1 cellular context compared by ENCODE assay signal in the genomic region with DNA sequence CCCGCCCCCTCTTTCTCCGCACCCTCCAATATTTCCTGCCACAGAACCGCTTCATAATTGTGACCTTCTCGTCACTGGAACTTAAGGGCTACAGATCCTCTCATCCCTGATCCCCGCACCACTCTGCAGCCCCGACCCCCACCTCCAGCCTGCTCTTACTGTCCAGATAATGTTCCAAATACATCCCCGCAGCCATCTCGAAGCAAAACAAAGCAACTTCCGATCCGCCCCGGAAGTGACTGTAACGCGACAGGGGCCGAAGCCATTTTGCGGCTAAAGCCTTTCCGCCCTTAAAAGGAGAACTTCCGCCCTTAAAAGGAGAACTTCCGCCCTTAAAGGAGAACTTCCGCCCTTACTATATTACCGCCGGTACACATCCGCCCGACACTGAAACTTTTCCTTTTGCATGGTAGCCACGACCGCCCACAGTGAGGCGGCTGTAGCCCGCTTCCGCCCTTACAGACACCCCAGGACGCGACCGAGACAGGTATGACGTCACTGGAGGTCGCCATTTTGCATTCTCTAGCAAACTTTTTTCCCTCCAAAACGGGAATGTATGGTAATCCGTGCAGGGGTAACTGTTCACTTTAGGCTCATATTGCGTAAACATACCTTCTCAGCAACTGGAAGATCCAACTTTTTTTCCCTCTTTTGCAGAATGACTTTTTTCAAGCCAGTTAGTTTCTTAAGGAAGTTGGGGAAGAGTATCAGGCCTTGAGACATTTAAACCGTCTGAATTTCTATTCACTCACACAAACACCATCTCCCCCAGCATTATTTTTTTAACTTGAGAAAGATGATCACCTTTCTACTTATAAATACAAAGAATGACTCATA.
TF ChIP-seq lines count a peak whose summit lies in the region.

A gene (minus strand): TSS at position 214 of the 837 bp plus-strand sequence. CDS start 18 bp downstream, at position 196.

TF ChIP-seq in HepG2, 621 proteins besides CTCF, POLR2A, EP300 and RAD21 (continued from another document and continues in another):
- TF ChIP-seq, protein P1, sequence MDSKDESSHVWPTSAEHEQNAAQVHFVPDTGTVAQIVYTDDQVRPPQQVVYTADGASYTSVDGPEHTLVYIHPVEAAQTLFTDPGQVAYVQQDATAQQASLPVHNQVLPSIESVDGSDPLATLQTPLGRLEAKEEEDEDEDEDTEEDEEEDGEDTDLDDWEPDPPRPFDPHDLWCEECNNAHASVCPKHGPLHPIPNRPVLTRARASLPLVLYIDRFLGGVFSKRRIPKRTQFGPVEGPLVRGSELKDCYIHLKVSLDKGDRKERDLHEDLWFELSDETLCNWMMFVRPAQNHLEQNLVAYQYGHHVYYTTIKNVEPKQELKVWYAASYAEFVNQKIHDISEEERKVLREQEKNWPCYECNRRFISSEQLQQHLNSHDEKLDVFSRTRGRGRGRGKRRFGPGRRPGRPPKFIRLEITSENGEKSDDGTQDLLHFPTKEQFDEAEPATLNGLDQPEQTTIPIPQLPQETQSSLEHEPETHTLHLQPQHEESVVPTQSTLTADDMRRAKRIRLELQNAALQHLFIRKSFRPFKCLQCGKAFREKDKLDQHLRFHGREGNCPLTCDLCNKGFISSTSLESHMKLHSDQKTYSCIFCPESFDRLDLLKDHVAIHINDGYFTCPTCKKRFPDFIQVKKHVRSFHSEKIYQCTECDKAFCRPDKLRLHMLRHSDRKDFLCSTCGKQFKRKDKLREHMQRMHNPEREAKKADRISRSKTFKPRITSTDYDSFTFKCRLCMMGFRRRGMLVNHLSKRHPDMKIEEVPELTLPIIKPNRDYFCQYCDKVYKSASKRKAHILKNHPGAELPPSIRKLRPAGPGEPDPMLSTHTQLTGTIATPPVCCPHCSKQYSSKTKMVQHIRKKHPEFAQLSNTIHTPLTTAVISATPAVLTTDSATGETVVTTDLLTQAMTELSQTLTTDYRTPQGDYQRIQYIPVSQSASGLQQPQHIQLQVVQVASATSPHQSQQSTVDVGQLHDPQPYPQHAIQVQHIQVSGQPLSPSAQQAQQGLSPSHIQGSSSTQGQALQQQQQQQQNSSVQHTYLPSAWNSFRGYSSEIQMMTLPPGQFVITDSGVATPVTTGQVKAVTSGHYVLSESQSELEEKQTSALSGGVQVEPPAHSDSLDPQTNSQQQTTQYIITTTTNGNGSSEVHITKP (CRISPR knock-in tag; IDR thresholded peaks at IDR 0.05; ENCODE audit: low read depth), result peak; percentile 54; the same call in 1 of the 2 replicates
- TF ChIP-seq ZNF644 (CRISPR knock-in tag; IDR thresholded peaks at IDR 0.05; ENCODE audit: low read depth), result peak; percentile 81
- TF ChIP-seq MAFF (IDR thresholded peaks at IDR 0.05; ENCODE audit: low read depth, low read length), result 0 out of 2 replicates have a peak, but pooled peaks have one; percentile 24
- TF ChIP-seq ZBTB3 (CRISPR knock-in tag; IDR thresholded peaks at IDR 0.05; ENCODE audit: borderline replicate concordance, low read depth), result no peak
- TF ChIP-seq, protein P2, sequence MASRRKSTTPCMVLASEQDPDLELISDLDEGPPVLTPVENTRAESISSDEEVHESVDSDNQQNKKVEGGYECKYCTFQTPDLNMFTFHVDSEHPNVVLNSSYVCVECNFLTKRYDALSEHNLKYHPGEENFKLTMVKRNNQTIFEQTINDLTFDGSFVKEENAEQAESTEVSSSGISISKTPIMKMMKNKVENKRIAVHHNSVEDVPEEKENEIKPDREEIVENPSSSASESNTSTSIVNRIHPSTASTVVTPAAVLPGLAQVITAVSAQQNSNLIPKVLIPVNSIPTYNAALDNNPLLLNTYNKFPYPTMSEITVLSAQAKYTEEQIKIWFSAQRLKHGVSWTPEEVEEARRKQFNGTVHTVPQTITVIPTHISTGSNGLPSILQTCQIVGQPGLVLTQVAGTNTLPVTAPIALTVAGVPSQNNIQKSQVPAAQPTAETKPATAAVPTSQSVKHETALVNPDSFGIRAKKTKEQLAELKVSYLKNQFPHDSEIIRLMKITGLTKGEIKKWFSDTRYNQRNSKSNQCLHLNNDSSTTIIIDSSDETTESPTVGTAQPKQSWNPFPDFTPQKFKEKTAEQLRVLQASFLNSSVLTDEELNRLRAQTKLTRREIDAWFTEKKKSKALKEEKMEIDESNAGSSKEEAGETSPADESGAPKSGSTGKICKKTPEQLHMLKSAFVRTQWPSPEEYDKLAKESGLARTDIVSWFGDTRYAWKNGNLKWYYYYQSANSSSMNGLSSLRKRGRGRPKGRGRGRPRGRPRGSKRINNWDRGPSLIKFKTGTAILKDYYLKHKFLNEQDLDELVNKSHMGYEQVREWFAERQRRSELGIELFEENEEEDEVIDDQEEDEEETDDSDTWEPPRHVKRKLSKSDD (CRISPR knock-in tag; IDR thresholded peaks at IDR 0.05; ENCODE audit: low read depth), result peak; percentile 99
- peak; percentile 60; the same call in 1 of the 2 replicates for TF ChIP-seq MEF2D (CRISPR knock-in tag; IDR thresholded peaks at IDR 0.05)
- TF ChIP-seq ZNF598 (CRISPR knock-in tag; IDR thresholded peaks at IDR 0.05; ENCODE audit: borderline replicate concordance), result peak; percentile 67; the same call in 1 of the 2 replicates
- peak; percentile 74; the same call in 1 of the 2 replicates for TF ChIP-seq RFX5 (IDR thresholded peaks at IDR 0.05; ENCODE audit: low read depth, low read length)
- peak; percentile 60 for TF ChIP-seq SRSF1 (optimal IDR thresholded peaks at IDR 0.05; ENCODE audit: low read depth, low read length)
- peak; percentile 98 for TF ChIP-seq FOXK1 (CRISPR knock-in tag; IDR thresholded peaks at IDR 0.05; ENCODE audit: borderline replicate concordance, low read depth)
- no peak for TF ChIP-seq ZNF446 (CRISPR knock-in tag; IDR thresholded peaks at IDR 0.05)
- TF ChIP-seq JARID2 (CRISPR knock-in tag; IDR thresholded peaks at IDR 0.05; ENCODE audit: insufficient replicate concordance), result peak; percentile 17
- TF ChIP-seq CBX1 (IDR thresholded peaks at IDR 0.05; ENCODE audit: low read depth), result no peak
- TF ChIP-seq ZNF333 (CRISPR knock-in tag; IDR thresholded peaks at IDR 0.05; ENCODE audit: borderline replicate concordance), result no peak; the same call in 1 of the 2 replicates
- peak; percentile 81 for TF ChIP-seq POGZ (CRISPR knock-in tag; IDR thresholded peaks at IDR 0.05)
- TF ChIP-seq YEATS2 (CRISPR knock-in tag; IDR thresholded peaks at IDR 0.05; ENCODE audit: borderline replicate concordance), result peak; percentile 91
- TF ChIP-seq BORCS8-MEF2B (CRISPR knock-in tag; IDR thresholded peaks at IDR 0.05), result 0 out of 2 replicates have a peak, but pooled peaks have one; percentile 47
- TF ChIP-seq, protein P3, sequence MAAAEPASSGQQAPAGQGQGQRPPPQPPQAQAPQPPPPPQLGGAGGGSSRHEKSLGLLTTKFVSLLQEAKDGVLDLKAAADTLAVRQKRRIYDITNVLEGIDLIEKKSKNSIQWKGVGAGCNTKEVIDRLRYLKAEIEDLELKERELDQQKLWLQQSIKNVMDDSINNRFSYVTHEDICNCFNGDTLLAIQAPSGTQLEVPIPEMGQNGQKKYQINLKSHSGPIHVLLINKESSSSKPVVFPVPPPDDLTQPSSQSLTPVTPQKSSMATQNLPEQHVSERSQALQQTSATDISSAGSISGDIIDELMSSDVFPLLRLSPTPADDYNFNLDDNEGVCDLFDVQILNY (CRISPR knock-in tag; conservative IDR thresholded peaks at IDR 0.05), result 0 out of 2 replicates have a peak, but pooled peaks have one; percentile 22
- peak; percentile 45; the same call in 1 of the 2 replicates for TF ChIP-seq SP5 (CRISPR knock-in tag; IDR thresholded peaks at IDR 0.05; ENCODE audit: borderline replicate concordance, low read depth)
- TF ChIP-seq JUNB (CRISPR knock-in tag; IDR thresholded peaks at IDR 0.05; ENCODE audit: borderline replicate concordance), result peak; percentile 77; the same call in 1 of the 2 replicates
- TF ChIP-seq MED13 (CRISPR knock-in tag; IDR thresholded peaks at IDR 0.05), result 0 out of 2 replicates have a peak, but pooled peaks have one; percentile 35
- TF ChIP-seq ARNT2 (CRISPR knock-in tag; IDR thresholded peaks at IDR 0.05; ENCODE audit: low read depth), result no peak
- TF ChIP-seq IRF2 (CRISPR knock-in tag; IDR thresholded peaks at IDR 0.05), result peak; percentile 96
- TF ChIP-seq SRSF9 (IDR thresholded peaks at IDR 0.05; ENCODE audit: borderline replicate concordance, insufficient read depth, low read depth, low read length, poor library complexity, severe bottlenecking), result no peak
- TF ChIP-seq, protein P4, sequence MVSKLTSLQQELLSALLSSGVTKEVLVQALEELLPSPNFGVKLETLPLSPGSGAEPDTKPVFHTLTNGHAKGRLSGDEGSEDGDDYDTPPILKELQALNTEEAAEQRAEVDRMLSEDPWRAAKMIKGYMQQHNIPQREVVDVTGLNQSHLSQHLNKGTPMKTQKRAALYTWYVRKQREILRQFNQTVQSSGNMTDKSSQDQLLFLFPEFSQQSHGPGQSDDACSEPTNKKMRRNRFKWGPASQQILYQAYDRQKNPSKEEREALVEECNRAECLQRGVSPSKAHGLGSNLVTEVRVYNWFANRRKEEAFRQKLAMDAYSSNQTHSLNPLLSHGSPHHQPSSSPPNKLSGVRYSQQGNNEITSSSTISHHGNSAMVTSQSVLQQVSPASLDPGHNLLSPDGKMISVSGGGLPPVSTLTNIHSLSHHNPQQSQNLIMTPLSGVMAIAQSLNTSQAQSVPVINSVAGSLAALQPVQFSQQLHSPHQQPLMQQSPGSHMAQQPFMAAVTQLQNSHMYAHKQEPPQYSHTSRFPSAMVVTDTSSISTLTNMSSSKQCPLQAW (CRISPR knock-in tag; IDR thresholded peaks at IDR 0.05), result peak; percentile 89
- TF ChIP-seq SP2 (CRISPR knock-in tag; IDR thresholded peaks at IDR 0.05), result peak; percentile 81
- TF ChIP-seq ZNF33A (CRISPR knock-in tag; IDR thresholded peaks at IDR 0.05; ENCODE audit: borderline replicate concordance), result no peak
- no peak for TF ChIP-seq ZBTB42 (CRISPR knock-in tag; IDR thresholded peaks at IDR 0.05)
- TF ChIP-seq, protein P5, sequence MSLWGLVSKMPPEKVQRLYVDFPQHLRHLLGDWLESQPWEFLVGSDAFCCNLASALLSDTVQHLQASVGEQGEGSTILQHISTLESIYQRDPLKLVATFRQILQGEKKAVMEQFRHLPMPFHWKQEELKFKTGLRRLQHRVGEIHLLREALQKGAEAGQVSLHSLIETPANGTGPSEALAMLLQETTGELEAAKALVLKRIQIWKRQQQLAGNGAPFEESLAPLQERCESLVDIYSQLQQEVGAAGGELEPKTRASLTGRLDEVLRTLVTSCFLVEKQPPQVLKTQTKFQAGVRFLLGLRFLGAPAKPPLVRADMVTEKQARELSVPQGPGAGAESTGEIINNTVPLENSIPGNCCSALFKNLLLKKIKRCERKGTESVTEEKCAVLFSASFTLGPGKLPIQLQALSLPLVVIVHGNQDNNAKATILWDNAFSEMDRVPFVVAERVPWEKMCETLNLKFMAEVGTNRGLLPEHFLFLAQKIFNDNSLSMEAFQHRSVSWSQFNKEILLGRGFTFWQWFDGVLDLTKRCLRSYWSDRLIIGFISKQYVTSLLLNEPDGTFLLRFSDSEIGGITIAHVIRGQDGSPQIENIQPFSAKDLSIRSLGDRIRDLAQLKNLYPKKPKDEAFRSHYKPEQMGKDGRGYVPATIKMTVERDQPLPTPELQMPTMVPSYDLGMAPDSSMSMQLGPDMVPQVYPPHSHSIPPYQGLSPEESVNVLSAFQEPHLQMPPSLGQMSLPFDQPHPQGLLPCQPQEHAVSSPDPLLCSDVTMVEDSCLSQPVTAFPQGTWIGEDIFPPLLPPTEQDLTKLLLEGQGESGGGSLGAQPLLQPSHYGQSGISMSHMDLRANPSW (CRISPR knock-in tag; IDR thresholded peaks at IDR 0.05; ENCODE audit: borderline replicate concordance), result peak; percentile 78; the same call in 1 of the 2 replicates
- 0 out of 2 replicates have a peak, but pooled peaks have one; percentile 26 for TF ChIP-seq SP140L (CRISPR knock-in tag; IDR thresholded peaks at IDR 0.05; ENCODE audit: borderline replicate concordance)
- TF ChIP-seq, protein P6, sequence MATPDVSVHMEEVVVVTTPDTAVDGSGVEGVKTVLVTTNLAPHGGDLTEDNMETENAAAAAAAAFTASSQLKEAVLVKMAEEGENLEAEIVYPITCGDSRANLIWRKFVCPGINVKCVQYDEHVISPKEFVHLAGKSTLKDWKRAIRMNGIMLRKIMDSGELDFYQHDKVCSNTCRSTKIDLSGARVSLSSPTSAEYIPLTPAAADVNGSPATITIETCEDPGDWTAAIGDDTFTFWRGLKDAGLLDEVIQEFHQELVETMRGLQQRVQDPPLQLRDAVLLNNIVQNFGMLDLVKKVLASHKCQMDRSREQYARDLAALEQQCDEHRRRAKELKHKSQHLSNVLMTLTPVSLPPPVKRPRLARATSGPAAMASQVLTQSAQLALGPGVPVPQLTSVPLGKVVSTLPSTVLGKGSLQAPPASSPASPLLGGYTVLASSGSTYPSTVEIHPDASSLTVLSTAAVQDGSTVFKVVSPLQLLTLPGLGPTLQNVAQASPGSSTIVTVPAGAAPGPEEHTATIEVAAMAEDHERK (CRISPR knock-in tag; IDR thresholded peaks at IDR 0.05; ENCODE audit: low read depth), result peak; percentile 66
- no peak for TF ChIP-seq ZNF619 (CRISPR knock-in tag; IDR thresholded peaks at IDR 0.05)
- TF ChIP-seq KLF16 (CRISPR knock-in tag; IDR thresholded peaks at IDR 0.05), result peak in 1 of 2 experiments; percentile 90; a peak in 2 of 4 replicates
- TF ChIP-seq SRF (IDR thresholded peaks at IDR 0.05; ENCODE audit: low read depth, low read length), result peak; percentile 95
- TF ChIP-seq, protein P7, sequence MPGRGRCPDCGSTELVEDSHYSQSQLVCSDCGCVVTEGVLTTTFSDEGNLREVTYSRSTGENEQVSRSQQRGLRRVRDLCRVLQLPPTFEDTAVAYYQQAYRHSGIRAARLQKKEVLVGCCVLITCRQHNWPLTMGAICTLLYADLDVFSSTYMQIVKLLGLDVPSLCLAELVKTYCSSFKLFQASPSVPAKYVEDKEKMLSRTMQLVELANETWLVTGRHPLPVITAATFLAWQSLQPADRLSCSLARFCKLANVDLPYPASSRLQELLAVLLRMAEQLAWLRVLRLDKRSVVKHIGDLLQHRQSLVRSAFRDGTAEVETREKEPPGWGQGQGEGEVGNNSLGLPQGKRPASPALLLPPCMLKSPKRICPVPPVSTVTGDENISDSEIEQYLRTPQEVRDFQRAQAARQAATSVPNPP (CRISPR knock-in tag; IDR thresholded peaks at IDR 0.05), result no peak
- peak; percentile 96 for TF ChIP-seq YY1 (IDR thresholded peaks at IDR 0.05; ENCODE audit: insufficient read depth, insufficient replicate concordance, low read depth, low read length)
- TF ChIP-seq GLI4 (CRISPR knock-in tag; IDR thresholded peaks at IDR 0.05; ENCODE audit: borderline replicate concordance), result peak; percentile 47; the same call in 1 of the 2 replicates
- peak; percentile 42; the same call in 1 of the 2 replicates for TF ChIP-seq REPIN1 (CRISPR knock-in tag; IDR thresholded peaks at IDR 0.05; ENCODE audit: borderline replicate concordance, low read depth)
- TF ChIP-seq CBFB (CRISPR knock-in tag; IDR thresholded peaks at IDR 0.05), result peak; percentile 64; the same call in 1 of the 2 replicates
- no peak for TF ChIP-seq ZNF121 (CRISPR knock-in tag; IDR thresholded peaks at IDR 0.05)
- TF ChIP-seq SP1 (IDR thresholded peaks at IDR 0.05), result no peak
- peak; percentile 90 for TF ChIP-seq SP1 (CRISPR knock-in tag; IDR thresholded peaks at IDR 0.05)
- TF ChIP-seq, protein P8, sequence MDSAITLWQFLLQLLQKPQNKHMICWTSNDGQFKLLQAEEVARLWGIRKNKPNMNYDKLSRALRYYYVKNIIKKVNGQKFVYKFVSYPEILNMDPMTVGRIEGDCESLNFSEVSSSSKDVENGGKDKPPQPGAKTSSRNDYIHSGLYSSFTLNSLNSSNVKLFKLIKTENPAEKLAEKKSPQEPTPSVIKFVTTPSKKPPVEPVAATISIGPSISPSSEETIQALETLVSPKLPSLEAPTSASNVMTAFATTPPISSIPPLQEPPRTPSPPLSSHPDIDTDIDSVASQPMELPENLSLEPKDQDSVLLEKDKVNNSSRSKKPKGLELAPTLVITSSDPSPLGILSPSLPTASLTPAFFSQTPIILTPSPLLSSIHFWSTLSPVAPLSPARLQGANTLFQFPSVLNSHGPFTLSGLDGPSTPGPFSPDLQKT (CRISPR knock-in tag; IDR thresholded peaks at IDR 0.05; ENCODE audit: borderline replicate concordance), result peak; percentile 83; the same call in 1 of the 2 replicates
- TF ChIP-seq ZIK1 (CRISPR knock-in tag; IDR thresholded peaks at IDR 0.05; ENCODE audit: borderline replicate concordance, low read depth), result no peak; the same call in 1 of the 2 replicates
